ENCODE assay signal across 10 cellular contexts in genomic region chr21:31173881-31174555, GRCh38.
DNase-seq lines count a peak whose midpoint lies in the region; ATAC-seq and TF ChIP-seq lines count a peak whose summit lies in the region.
"Had no signal": no experiment of that assay in that cellular context is flagged by ENCODE, and none has a peak within 500 bp of the region (broad histone marks: within the 10 kb centered on the region; RNA-seq: fewer than 3 reads in every experiment).

No MANE protein-coding gene starts in this region.

- peak overlapping the region in 1 of 2 donors; percentile 9 for H3K9ac ChIP-seq in mucosa of rectum (ENCODE audit: low read depth in 1 of 2, low read length in 2 of 2)
- no peak overlapping the region for H3K9ac ChIP-seq in GM23248

- H3K4me3 Mint-ChIP-seq in activated CD4-positive, alpha-beta T cell treated with anti-CD3 and anti-CD28 coated beads for 36 hours = peak overlapping the region; percentile 59

- ATAC-seq in activated CD4-positive, alpha-beta T cell treated with anti-CD3 and anti-CD28 coated beads for 36 hours = peak; percentile 56
- peak; percentile 57 to 71 for ATAC-seq in upper lobe of left lung (ENCODE audit: low FRiP score in 2 of 2)
- ATAC-seq: A549 had no signal

- peaks cover 89% of the 10 kb centered on the region for H3K4me1 Mint-ChIP-seq in activated CD4-positive, alpha-beta T cell treated with anti-CD3 and anti-CD28 coated beads for 36 hours

- peaks cover 56% of the 10 kb centered on the region for H3K36me3 Mint-ChIP-seq in activated CD4-positive, alpha-beta T cell treated with anti-CD3 and anti-CD28 coated beads for 36 hours (ENCODE audit: low read depth)

- 32 to 50% methylated on average over 25 of the region's 25 CpGs for WGBS in upper lobe of left lung, 2 donors
- 66 to 68% methylated on average over 24 to 25 of the region's 25 CpGs for WGBS in GM23248 (ENCODE audit: low coverage in 1 of 2, low lambda C conversion rate in 2 of 2, missing lambda C conversion rate in 2 of 2), 2 experiments

- no peaks in the 10 kb centered on the region for H3K9me2 ChIP-seq in GM23248 (ENCODE audit: insufficient read depth)

- H3K79me2 ChIP-seq in GM23248 (ENCODE audit: insufficient read depth) = no peaks in the 10 kb centered on the region

- TF ChIP-seq POLR2A in upper lobe of left lung (IDR thresholded peaks at IDR 0.05) = no peak

- intact Hi-C loops in activated CD4-positive, alpha-beta T cell treated with anti-CD3 and anti-CD28 coated beads for 36 hours (cut with DNase I, micrococcal nuclease) = no loop called here

- TF ChIP-seq EP300 in upper lobe of left lung (IDR thresholded peaks at IDR 0.05) = peak in 2 of 4 donors; percentile 61 to 82

- peak; percentile 83 for DNase-seq in activated CD4-positive, alpha-beta T cell treated with anti-CD3 and anti-CD28 coated beads for 36 hours
- DNase-seq in activated CD4-positive, alpha-beta T cell treated with anti-CD3 and anti-CD28 coated beads for 1 hour = no peak
- DNase-seq in cerebellum (ENCODE audit: low spot score) (peak; percentile 59), upper lobe of left lung (peak; percentile 34 to 58), GM23248 (no peak), GM13976 (ENCODE audit: low spot score) (no peak)
- DNase-seq in activated CD8-positive, alpha-beta memory T cell treated with anti-CD3 and anti-CD28 coated beads, Interleukin-2, amount 50 U/mL, for 48 hours = no peak

- H3K4me1 ChIP-seq in mucosa of rectum (ENCODE audit: control insufficient read depth in 2 of 2, insufficient read depth in 2 of 2, low read length in 2 of 2) (peaks cover 0 to 3% of the 10 kb centered on the region in 2 donors), upper lobe of left lung (peaks cover 23 to 47% (median 34%) of the 10 kb centered on the region in 4 donors), GM23248 (ENCODE audit: insufficient read depth) (no peaks in the 10 kb centered on the region)
- H3K4me1 ChIP-seq: A549 had no signal

- H3K27me3 Mint-ChIP-seq in activated CD4-positive, alpha-beta T cell treated with anti-CD3 and anti-CD28 coated beads for 36 hours = no peaks in the 10 kb centered on the region

- CTCF ChIA-PET in activated CD4-positive, alpha-beta T cell treated with anti-CD3 and anti-CD28 coated beads for 36 hours (lab: Charles Lee) = interaction anchor here (0.7 to 2.3 kb wide), 8 partner anchors 10 to 407 kb away, joined by 3 to 11 read pairs (median 4); no protein-coding TSS in a partner anchor

- H3F3A ChIP-seq in GM23248 (ENCODE audit: insufficient read depth) = no peaks in the 10 kb centered on the region

- TF ChIP-seq CTCF in upper lobe of left lung (IDR thresholded peaks at IDR 0.05) (peak in 1 of 6 experiments; percentile 21), GM13976 (IDR thresholded peaks at IDR 0.05; ENCODE audit: borderline replicate concordance, control extremely low read depth, extremely low read depth, insufficient read depth, missing control alignments) (no peak)

- H3K27ac ChIP-seq in mucosa of rectum (ENCODE audit: low read depth in 2 of 2, low read length in 2 of 2) (peak overlapping the region; percentile 11 to 34), upper lobe of left lung (peak overlapping the region; percentile 54 to 57 (median 56)), GM23248 (no peak overlapping the region)
- H3K27ac ChIP-seq: A549, RWPE1 had no signal

- H3K9me3 ChIP-seq in mucosa of rectum (ENCODE audit: control insufficient read depth in 2 of 2, low read length in 2 of 2) (no peaks in the 10 kb centered on the region), upper lobe of left lung (no peaks in the 10 kb centered on the region), GM23248 (ENCODE audit: low read depth) (no peaks in the 10 kb centered on the region)
- H3K9me3 ChIP-seq: A549 had no signal

- H3K36me3 ChIP-seq in mucosa of rectum (ENCODE audit: control insufficient read depth in 2 of 2, insufficient read depth in 2 of 2, low read length in 2 of 2) (no peaks in the 10 kb centered on the region), upper lobe of left lung (no peaks in the 10 kb centered on the region), GM23248 (ENCODE audit: low read depth) (no peaks in the 10 kb centered on the region)

- no peaks in the 10 kb centered on the region for H4K20me1 ChIP-seq in GM23248 (ENCODE audit: insufficient read depth)

- H3K4me2 ChIP-seq in GM23248 (ENCODE audit: unreplicated experiment) = no peak overlapping the region
- H3K4me2 ChIP-seq: A549 had no signal

- no peaks in the 10 kb centered on the region for H3K9me3 Mint-ChIP-seq in activated CD4-positive, alpha-beta T cell treated with anti-CD3 and anti-CD28 coated beads for 36 hours (ENCODE audit: low read depth)

- in situ Hi-C loops in GM23248 (cut with MboI) = no loop called here
- in situ Hi-C loops in GM13976 (cut with MboI; ENCODE audit: low sequenced_read_pairs, unreplicated experiment) = no loop called here

- H2AFZ ChIP-seq in GM23248 = no peak overlapping the region

- H3K27me3 ChIP-seq in mucosa of rectum (ENCODE audit: control insufficient read depth in 2 of 2, insufficient read depth in 2 of 2, low read length in 2 of 2) = no peaks in the 10 kb centered on the region
- no peaks in the 10 kb centered on the region for H3K27me3 ChIP-seq in upper lobe of left lung
- H3K27me3 ChIP-seq in GM23248 (replicated peaks; ENCODE audit: insufficient read depth) = no peaks in the 10 kb centered on the region

- POLR2A ChIA-PET in activated CD4-positive, alpha-beta T cell treated with anti-CD3 and anti-CD28 coated beads for 36 hours (lab: Charles Lee) = no interaction called here

- H3K4me3 ChIP-seq in mucosa of rectum (ENCODE audit: low read length in 2 of 2) (no peak overlapping the region), upper lobe of left lung (no peak overlapping the region), GM23248 (no peak overlapping the region)
- H3K4me3 ChIP-seq: A549 had no signal

- peak overlapping the region; percentile 89 for H3K27ac Mint-ChIP-seq in activated CD4-positive, alpha-beta T cell treated with anti-CD3 and anti-CD28 coated beads for 36 hours

Comparison
In these comparisons a context has a peak if more than half of its experiments do, and no peak if none do; other contexts are left out.
1. DNase-seq: peak in activated CD4-positive, alpha-beta T cell treated with anti-CD3 and anti-CD28 coated beads for 36 hours (single experiment), cerebellum (single experiment) and upper lobe of left lung (2 of 2); none in activated CD4-positive, alpha-beta T cell treated with anti-CD3 and anti-CD28 coated beads for 1 hour (single experiment), activated CD8-positive, alpha-beta memory T cell treated with anti-CD3 and anti-CD28 coated beads, Interleukin-2, amount 50 U/mL, for 48 hours (single experiment), GM23248 (single experiment) and GM13976 (single experiment).